In the genomic region with DNA sequence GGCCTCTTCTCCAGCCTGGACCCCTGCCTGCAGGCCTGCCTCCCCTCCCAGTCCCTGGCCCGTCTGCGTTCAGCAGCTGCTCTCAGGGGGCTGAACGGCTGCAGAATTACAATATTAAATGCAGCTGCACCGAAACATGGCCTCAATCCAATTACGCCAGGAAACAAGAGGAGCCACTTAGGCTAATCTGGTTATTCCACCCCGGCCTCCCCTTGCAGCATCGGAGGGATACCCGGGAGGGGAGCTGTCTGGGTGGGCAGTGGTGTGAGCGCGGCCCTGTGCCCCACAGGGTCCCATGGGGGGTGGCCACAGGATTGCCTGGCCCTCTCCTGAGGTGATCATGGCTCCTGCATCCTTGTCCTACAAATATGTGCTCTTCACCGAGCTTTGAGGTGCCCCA, we compare ENCODE assay signal across 19 cellular contexts. TPM values are rescaled to one million over a fixed set of nuclear protein-coding genes. Genes with fewer than 3 reads are reported as not detected.
DNase-seq lines count a peak whose midpoint lies in the region; ATAC-seq and TF ChIP-seq lines count a peak whose summit lies in the region.
"Had no signal": no experiment of that assay in that cellular context is flagged by ENCODE, and none has a peak within 500 bp of the region (broad histone marks: within the 10 kb centered on the region; RNA-seq: fewer than 3 reads in every experiment).

No MANE protein-coding gene starts in this region.

- peaks cover 3% of the 10 kb centered on the region for H3K4me1 Mint-ChIP-seq in activated CD4-positive, alpha-beta T cell treated with anti-CD3 and anti-CD28 coated beads for 36 hours

- ATAC-seq in Right ventricle myocardium inferior, result peak; percentile 40
- ATAC-seq in activated CD4-positive, alpha-beta T cell treated with anti-CD3 and anti-CD28 coated beads for 36 hours, result no peak

- H3K27me3 Mint-ChIP-seq in activated CD4-positive, alpha-beta T cell treated with anti-CD3 and anti-CD28 coated beads for 36 hours, result no peaks in the 10 kb centered on the region
- H3K27me3 Mint-ChIP-seq: activated naive CD8-positive, alpha-beta T cell treated with anti-CD3 and anti-CD28 coated beads, Interleukin-2, amount 10 ng/mL, durations not matched to agents 7 days and 5 days; activated T-cell treated with anti-CD3 and anti-CD28 coated beads, Interleukin-2, amount 50 U/mL, for 24 hours; stimulated activated naive CD8-positive, alpha-beta T cell treated with anti-CD3 and anti-CD28 coated beads, Interleukin-15, Interleukin-2, amounts not matched to agents 100 ng/mL and 50 ng/mL, for 24 hours had no signal

- H2BK5ac ChIP-seq in trophoblast cell (ENCODE audit: low read depth, low read length, poor library complexity), result no peak overlapping the region

- no peak overlapping the region for H4K8ac ChIP-seq in trophoblast cell (ENCODE audit: low read depth, low read length)

- no peak overlapping the region for H2BK12ac ChIP-seq in trophoblast cell (ENCODE audit: low read length)

- no peak overlapping the region for H4K12ac ChIP-seq in trophoblast cell (ENCODE audit: low read depth, low read length)

- no peak overlapping the region for H2AFZ ChIP-seq in trophoblast cell (ENCODE audit: insufficient read depth, low read length, poor library complexity)

- no peaks in the 10 kb centered on the region for H3K9me3 Mint-ChIP-seq in activated CD4-positive, alpha-beta T cell treated with anti-CD3 and anti-CD28 coated beads for 36 hours (ENCODE audit: low read depth)
- H3K9me3 Mint-ChIP-seq: activated naive CD8-positive, alpha-beta T cell treated with anti-CD3 and anti-CD28 coated beads, Interleukin-2, amount 10 ng/mL, durations not matched to agents 7 days and 5 days; activated T-cell treated with anti-CD3 and anti-CD28 coated beads, Interleukin-2, amount 50 U/mL, for 24 hours; stimulated activated naive CD8-positive, alpha-beta T cell treated with anti-CD3 and anti-CD28 coated beads, Interleukin-15, Interleukin-2, amounts not matched to agents 100 ng/mL and 50 ng/mL, for 24 hours had no signal

- no peak overlapping the region for H2AK5ac ChIP-seq in trophoblast cell (ENCODE audit: low read length)

- CTCF ChIA-PET in activated CD4-positive, alpha-beta T cell treated with anti-CD3 and anti-CD28 coated beads for 36 hours (lab: Charles Lee), result interaction anchor here (0.6 kb wide), 1 partner anchor 57 kb away, joined by 3 read pairs; no protein-coding TSS in a partner anchor

- POLR2A ChIA-PET in activated CD4-positive, alpha-beta T cell treated with anti-CD3 and anti-CD28 coated beads for 36 hours (lab: Charles Lee), result no interaction called here

- intact Hi-C loops in Right ventricle myocardium inferior (cut with DNase I) (loop anchor here (5.0 kb wide), 1 partner anchor 44 kb away; no protein-coding TSS in a partner anchor), left ventricle myocardium inferior (cut with micrococcal nuclease) (no loop called here)
- intact Hi-C loops in activated CD4-positive, alpha-beta T cell treated with anti-CD3 and anti-CD28 coated beads for 36 hours (cut with DNase I, micrococcal nuclease), result no loop called here

- H3K4me2 ChIP-seq in trophoblast cell (ENCODE audit: low read length), result no peak overlapping the region
- H3K4me2 ChIP-seq: KMS-11 had no signal

- no peak overlapping the region for H3K27ac Mint-ChIP-seq in activated CD4-positive, alpha-beta T cell treated with anti-CD3 and anti-CD28 coated beads for 36 hours
- H3K27ac Mint-ChIP-seq: activated naive CD8-positive, alpha-beta T cell treated with anti-CD3 and anti-CD28 coated beads, Interleukin-2, amount 10 ng/mL, durations not matched to agents 7 days and 5 days; activated T-cell treated with anti-CD3 and anti-CD28 coated beads, Interleukin-2, amount 50 U/mL, for 24 hours; stimulated activated naive CD8-positive, alpha-beta T cell treated with anti-CD3 and anti-CD28 coated beads, Interleukin-15, Interleukin-2, amounts not matched to agents 100 ng/mL and 50 ng/mL, for 24 hours had no signal

- H3K79me1 ChIP-seq in trophoblast cell (ENCODE audit: low read length), result no peaks in the 10 kb centered on the region

- H4K91ac ChIP-seq in trophoblast cell (ENCODE audit: low read depth, low read length), result no peak overlapping the region

- H3K14ac ChIP-seq in trophoblast cell (ENCODE audit: low read length), result no peak overlapping the region

- H3K27ac ChIP-seq in left ventricle myocardium inferior (replicated peaks) (no peak overlapping the region), angular gyrus (ENCODE audit: low read depth, low read length) (peak overlapping the region; percentile 0), trophoblast cell (ENCODE audit: low read depth, low read length) (no peak overlapping the region)
- H3K27ac ChIP-seq: breast epithelium, KMS-11, uterus had no signal

- no peak overlapping the region for H2BK120ac ChIP-seq in trophoblast cell (ENCODE audit: insufficient read depth, low read length, poor library complexity)

- H3K4me3 Mint-ChIP-seq in activated CD4-positive, alpha-beta T cell treated with anti-CD3 and anti-CD28 coated beads for 36 hours, result no peak overlapping the region
- H3K4me3 Mint-ChIP-seq: activated naive CD8-positive, alpha-beta T cell treated with anti-CD3 and anti-CD28 coated beads, Interleukin-2, amount 10 ng/mL, durations not matched to agents 7 days and 5 days; activated T-cell treated with anti-CD3 and anti-CD28 coated beads, Interleukin-2, amount 50 U/mL, for 24 hours; stimulated activated naive CD8-positive, alpha-beta T cell treated with anti-CD3 and anti-CD28 coated beads, Interleukin-15, Interleukin-2, amounts not matched to agents 100 ng/mL and 50 ng/mL, for 24 hours had no signal

- no peak overlapping the region for H3K4ac ChIP-seq in trophoblast cell (ENCODE audit: low read depth, low read length)

- no peak for TF ChIP-seq CTCF in left ventricle myocardium inferior (IDR thresholded peaks at IDR 0.05; ENCODE audit: borderline replicate concordance)

- no peaks in the 10 kb centered on the region for H3K9me3 ChIP-seq in left ventricle myocardium inferior (replicated peaks)
- H3K9me3 ChIP-seq in trophoblast cell (ENCODE audit: insufficient read depth, low read depth, low read length), result peaks cover 4% of the 10 kb centered on the region
- H3K9me3 ChIP-seq: breast epithelium, uterus had no signal

- WGBS in trophoblast cell (ENCODE audit: extremely low coverage, insufficient coverage, insufficient read length), result no CpG with 5 or more reads among the region's 11 CpGs

- no peaks in the 10 kb centered on the region for H3K36me3 ChIP-seq in left ventricle myocardium inferior
- no peaks in the 10 kb centered on the region for H3K36me3 ChIP-seq in trophoblast cell (ENCODE audit: control insufficient read depth in 1 of 2, insufficient read depth in 2 of 2, low read length in 2 of 2)
- H3K36me3 ChIP-seq: breast epithelium, uterus had no signal

- DNase-seq in Right ventricle myocardium inferior (ENCODE audit: missing footprints) (no peak), left ventricle myocardium inferior (no peak), NCI-H345 (lab: John Stamatoyannopoulos, UW) (peak; percentile 72), trophoblast cell (no peak), MV-4-11 (lab: John Stamatoyannopoulos, UW) (no peak), GM19238 (ENCODE audit: insufficient read length, low spot score) (no peak)
- no peak for DNase-seq in activated CD4-positive, alpha-beta T cell treated with anti-CD3 and anti-CD28 coated beads for 36 hours
- DNase-seq: activated CD4-positive, alpha-beta T cell treated with anti-CD3 and anti-CD28 coated beads, Interleukin-2, amount 50 U/mL, for 4 hours; activated naive CD8-positive, alpha-beta T cell treated with anti-CD3 and anti-CD28 coated beads, Interleukin-2, amount 10 ng/mL, durations not matched to agents 7 days and 5 days; activated T-cell treated with anti-CD3 and anti-CD28 coated beads, Interleukin-2, amount 50 U/mL, for 24 hours; effector CD8-positive, alpha-beta T cell; NCI-H187; uterus had no signal

- no peak overlapping the region for H3K9ac ChIP-seq in trophoblast cell (ENCODE audit: low read length)
- H3K9ac ChIP-seq: KMS-11 had no signal

- H3K4me1 ChIP-seq in left ventricle myocardium inferior (peaks cover 56% of the 10 kb centered on the region), trophoblast cell (ENCODE audit: control insufficient read depth in 1 of 2, insufficient read depth in 2 of 2, low read length in 2 of 2) (peaks cover 5 to 6% of the 10 kb centered on the region in 2 experiments)
- H3K4me1 ChIP-seq: breast epithelium had no signal

- no peaks in the 10 kb centered on the region for H3K36me3 Mint-ChIP-seq in activated CD4-positive, alpha-beta T cell treated with anti-CD3 and anti-CD28 coated beads for 36 hours (ENCODE audit: low read depth)
- H3K36me3 Mint-ChIP-seq: activated naive CD8-positive, alpha-beta T cell treated with anti-CD3 and anti-CD28 coated beads, Interleukin-2, amount 10 ng/mL, durations not matched to agents 7 days and 5 days had no signal

- H3K4me3 ChIP-seq in left ventricle myocardium inferior (no peak overlapping the region), trophoblast cell (ENCODE audit: low read depth, low read length) (no peak overlapping the region)
- H3K4me3 ChIP-seq: breast epithelium, uterus had no signal

- no peaks in the 10 kb centered on the region for H3K79me2 ChIP-seq in trophoblast cell (ENCODE audit: control insufficient read depth, insufficient read depth, low read length, poor library complexity)

- H3K27me3 ChIP-seq in left ventricle myocardium inferior (ENCODE audit: low read depth) (no peaks in the 10 kb centered on the region), trophoblast cell (ENCODE audit: insufficient read depth, low read length) (no peaks in the 10 kb centered on the region)
- H3K27me3 ChIP-seq: breast epithelium, uterus had no signal

- H3K18ac ChIP-seq in trophoblast cell (ENCODE audit: low read length), result no peak overlapping the region

- H3K23ac ChIP-seq in trophoblast cell (ENCODE audit: low read length), result no peak overlapping the region

RNA-seq across cellular contexts. Expression of a gene that starts 42.6 kb away (rescaled TPM):
- 0.57 TPM for total RNA-seq in Right ventricle myocardium inferior
- 0.44 TPM for total RNA-seq in left ventricle myocardium inferior
- under 1 TPM; 0.21 to 0.25 TPM for total RNA-seq in activated CD4-positive, alpha-beta T cell treated with anti-CD3 and anti-CD28 coated beads for 36 hours
- polyA plus RNA-seq in trophoblast cell (2013), result 0.03 TPM in 2 replicates
- total RNA-seq: activated naive CD8-positive, alpha-beta T cell treated with anti-CD3 and anti-CD28 coated beads, Interleukin-2, amount 10 ng/mL, durations not matched to agents 7 days and 5 days; breast epithelium; G401; OCI-LY7 had no signal
